Comparison of ENCODE assay signal across 21 cellular contexts in the genomic region with DNA sequence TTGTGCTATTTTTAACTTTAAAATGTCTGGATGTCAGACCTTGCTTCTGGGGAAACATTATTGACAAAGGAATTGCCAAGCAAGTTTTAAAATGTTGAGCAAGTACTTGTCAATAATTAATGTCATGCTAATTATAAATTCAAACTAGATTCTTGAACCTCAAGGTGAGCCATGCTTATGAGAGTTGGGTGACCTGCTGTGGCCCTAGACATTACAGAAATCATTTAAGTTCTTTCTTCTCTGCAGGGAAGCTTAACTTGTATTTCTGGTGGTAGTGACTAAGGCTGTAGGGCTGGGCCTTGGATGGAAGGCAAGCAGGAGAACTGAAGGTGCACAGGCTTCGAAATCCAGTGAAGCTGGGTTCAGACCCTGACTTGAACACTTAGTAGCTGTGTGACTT. TPM values are rescaled to one million over a fixed set of nuclear protein-coding genes. Genes with fewer than 3 reads are reported as not detected.
A peak's percentile ranks its signal among the peaks of the same experiment; 100 is the strongest.
DNase-seq lines count a peak whose midpoint lies in the region; TF ChIP-seq lines count a peak whose summit lies in the region.
"Had no signal": no experiment of that assay in that cellular context is flagged by ENCODE, and none has a peak within 500 bp of the region (broad histone marks: within the 10 kb centered on the region; RNA-seq: fewer than 3 reads in every experiment).

No MANE protein-coding gene starts in this region.

- no peak overlapping the region for H3K4me3 ChIP-seq in epithelial cell of esophagus (ENCODE audit: low read length)
- H3K4me3 ChIP-seq: GM23248 had no signal

- H3K4me3 Mint-ChIP-seq in activated naive CD4-positive, alpha-beta T cell treated with anti-CD3 and anti-CD28 coated beads for 36 hours, result no peak overlapping the region
- H3K4me3 Mint-ChIP-seq: CD4-positive, CD25-positive, alpha-beta regulatory T cell; CD8-positive, alpha-beta memory T cell; HFFc6; IgD-negative memory B cell had no signal

- DNase-seq in epithelial cell of esophagus (ENCODE audit: low read depth) (peak; percentile 49), kidney tubule cell (ENCODE audit: low spot score) (peak; percentile 73), renal cortical epithelial cell (ENCODE audit: low read depth) (peak; percentile 93), epidermal melanocyte (ENCODE audit: insufficient read length, low spot score) (no peak), germinal center (ENCODE audit: low spot score) (no peak)
- no peak for DNase-seq in activated naive CD4-positive, alpha-beta T cell treated with anti-CD3 and anti-CD28 coated beads for 36 hours
- DNase-seq: ACHN; BE2C; C1 segment of cervical spinal cord; CD4-positive, CD25-positive, alpha-beta regulatory T cell; CD8-positive, alpha-beta memory T cell; COR-L47; DMS 273 treated with DMSO at 0.1 percent for 48 hours; DMS53; DND-41; EL; GM23248; HCEC 1CT; HFFc6 had no signal

- H3K27ac Mint-ChIP-seq in activated naive CD4-positive, alpha-beta T cell treated with anti-CD3 and anti-CD28 coated beads for 36 hours, result no peak overlapping the region
- H3K27ac Mint-ChIP-seq: CD4-positive, CD25-positive, alpha-beta regulatory T cell; CD8-positive, alpha-beta memory T cell; HFFc6; IgD-negative memory B cell had no signal

- no peaks in the 10 kb centered on the region for H3K9me3 Mint-ChIP-seq in activated naive CD4-positive, alpha-beta T cell treated with anti-CD3 and anti-CD28 coated beads for 36 hours
- H3K9me3 Mint-ChIP-seq: HFFc6 had no signal

- peaks cover 5% of the 10 kb centered on the region for H3K27me3 Mint-ChIP-seq in activated naive CD4-positive, alpha-beta T cell treated with anti-CD3 and anti-CD28 coated beads for 36 hours (ENCODE audit: low read depth)
- H3K27me3 Mint-ChIP-seq: CD8-positive, alpha-beta memory T cell had no signal

- intact Hi-C loops in activated naive CD4-positive, alpha-beta T cell treated with anti-CD3 and anti-CD28 coated beads for 36 hours (cut with micrococcal nuclease), result no loop called here

- H3K36me3 Mint-ChIP-seq in activated naive CD4-positive, alpha-beta T cell treated with anti-CD3 and anti-CD28 coated beads for 36 hours (ENCODE audit: low read depth), result no peaks in the 10 kb centered on the region
- H3K36me3 Mint-ChIP-seq: CD4-positive, CD25-positive, alpha-beta regulatory T cell; CD8-positive, alpha-beta memory T cell; IgD-negative memory B cell had no signal

- TF ChIP-seq CTCF in epithelial cell of esophagus (IDR thresholded peaks at IDR 0.05; ENCODE audit: insufficient read depth, low read depth, low read length, missing control alignments), result no peak

- CTCF ChIA-PET in activated naive CD4-positive, alpha-beta T cell treated with anti-CD3 and anti-CD28 coated beads for 36 hours (lab: Charles Lee), result no interaction called here

- no peaks in the 10 kb centered on the region for H3K4me1 Mint-ChIP-seq in activated naive CD4-positive, alpha-beta T cell treated with anti-CD3 and anti-CD28 coated beads for 36 hours (ENCODE audit: low read depth)
- H3K4me1 Mint-ChIP-seq: CD4-positive, CD25-positive, alpha-beta regulatory T cell; CD8-positive, alpha-beta memory T cell; IgD-negative memory B cell had no signal

RNA-seq across cellular contexts. Expression of a gene that starts 14.8 kb away (rescaled TPM):
- 556 and 1,155 TPM in 2 replicates for total RNA-seq in renal cortical epithelial cell
- total RNA-seq in activated naive CD4-positive, alpha-beta T cell treated with anti-CD3 and anti-CD28 coated beads for 36 hours, result 1 to 10 TPM; 2.0 to 3.5 TPM
- total RNA-seq: CD4-positive, CD25-positive, alpha-beta regulatory T cell; HepG2 had no signal

RNA-seq across cellular contexts. Expression of a gene that starts 27.6 kb away (rescaled TPM):
- total RNA-seq in renal cortical epithelial cell, result 49.5 and 144 TPM in 2 replicates
- total RNA-seq in activated naive CD4-positive, alpha-beta T cell treated with anti-CD3 and anti-CD28 coated beads for 36 hours, result 1 to 10 TPM; 4.5 to 4.8 TPM
- total RNA-seq: CD4-positive, CD25-positive, alpha-beta regulatory T cell had no signal

Comparison
In these comparisons a context has a peak if more than half of its experiments do, and no peak if none do; other contexts are left out.
1. DNase-seq: peak in epithelial cell of esophagus (single experiment), kidney tubule cell (single experiment) and renal cortical epithelial cell (single experiment); none in epidermal melanocyte (single experiment), activated naive CD4-positive, alpha-beta T cell treated with anti-CD3 and anti-CD28 coated beads for 36 hours (single experiment) and germinal center (single experiment).
2. RNA of a gene that starts 14.8 kb away (total RNA-seq): 556 to 1,155 TPM in renal cortical epithelial cell; 2.0 to 3.5 TPM in activated naive CD4-positive, alpha-beta T cell treated with anti-CD3 and anti-CD28 coated beads for 36 hours; every median in the first group is over 100 times any median in the second.